Comparison of ENCODE assay signal across 8 cellular contexts in genomic region chr4:26583538-26583864, GRCh38. TPM values are rescaled to one million over a fixed set of nuclear protein-coding genes. Genes with fewer than 3 reads are reported as not detected.
DNase-seq lines count a peak whose midpoint lies in the region; ATAC-seq and TF ChIP-seq lines count a peak whose summit lies in the region.

No MANE protein-coding gene starts in this region.

- CTCF ChIA-PET in activated CD4-positive, alpha-beta memory T cell treated with anti-CD3 and anti-CD28 coated beads, Interleukin-2, amount 10 ng/mL, durations not matched to agents 7 days and 5 days (lab: Charles Lee) = interaction anchor here (0.9 to 2.4 kb wide), 4 partner anchors 15 to 427 kb away, joined by 3 to 11 read pairs (median 3); partner anchors contain the start of gene STIM2

- peak overlapping the region; percentile 90 for H3K4me3 Mint-ChIP-seq in activated CD4-positive, alpha-beta memory T cell treated with anti-CD3 and anti-CD28 coated beads, Interleukin-2, amount 10 ng/mL, durations not matched to agents 7 days and 5 days

- peak overlapping the region; percentile 67 for H3K27ac ChIP-seq in HL-60 (replicated peaks)
- peak overlapping the region; percentile 88 for H3K27ac ChIP-seq in hepatocyte
- peak overlapping the region; percentile 17 to 87 (median 76) for H3K27ac ChIP-seq in skin epidermis

- no peaks in the 10 kb centered on the region for H3K36me3 ChIP-seq in hepatocyte (replicated peaks; ENCODE audit: insufficient read depth, low read depth)

- H3K27ac Mint-ChIP-seq in activated CD4-positive, alpha-beta memory T cell treated with anti-CD3 and anti-CD28 coated beads, Interleukin-2, amount 10 ng/mL, durations not matched to agents 7 days and 5 days = peak overlapping the region; percentile 86

- peaks cover 33% of the 10 kb centered on the region for H3K4me1 Mint-ChIP-seq in activated CD4-positive, alpha-beta memory T cell treated with anti-CD3 and anti-CD28 coated beads, Interleukin-2, amount 10 ng/mL, durations not matched to agents 7 days and 5 days

- peaks cover 6% of the 10 kb centered on the region for H3K4me1 ChIP-seq in hepatocyte (ENCODE audit: insufficient read depth)

- no peaks in the 10 kb centered on the region for H3K9me2 ChIP-seq in hepatocyte (replicated peaks; ENCODE audit: insufficient read depth)

- TF ChIP-seq CTCF in HL-60 (IDR thresholded peaks at IDR 0.05; ENCODE audit: insufficient read depth, low read length) = no peak
- TF ChIP-seq CTCF in hepatocyte (IDR thresholded peaks at IDR 0.05; ENCODE audit: poor library complexity) = no peak

- peaks cover 41% of the 10 kb centered on the region for H3K79me2 ChIP-seq in hepatocyte

- H3K27me3 ChIP-seq in HL-60 (ENCODE audit: insufficient read depth, poor library complexity, severe bottlenecking) (no peaks in the 10 kb centered on the region), hepatocyte (no peaks in the 10 kb centered on the region)

- H3K9me3 ChIP-seq in hepatocyte (ENCODE audit: low read depth) = no peaks in the 10 kb centered on the region

- DNase-seq in HL-60 (ENCODE audit: low read depth in 1 of 2, low spot score in 1 of 2) (no peak), hepatocyte (ENCODE audit: low spot score) (no peak), HUDEP-2 (lab: John Stamatoyannopoulos, UW; ENCODE audit: unreplicated experiment in 76 of 76) (no peak), occipital lobe (lab: John Stamatoyannopoulos, UW) (no peak)
- no peak for DNase-seq in activated CD4-positive, alpha-beta memory T cell treated with anti-CD3 and anti-CD28 coated beads, Interleukin-2, amount 10 ng/mL, durations not matched to agents 7 days and 5 days

- H3K4me3 ChIP-seq in GM08714 (ENCODE audit: low read length) = peak overlapping the region; percentile 79; the same call in 1 of the 2 replicates
- peak overlapping the region; percentile 75 for H3K4me3 ChIP-seq in HL-60 (replicated peaks; ENCODE audit: insufficient read depth, low read length)
- H3K4me3 ChIP-seq in hepatocyte = peak overlapping the region; percentile 79
- peak overlapping the region; percentile 57 to 71 (median 65) for H3K4me3 ChIP-seq in skin epidermis

- no peaks in the 10 kb centered on the region for H3K36me3 Mint-ChIP-seq in activated CD4-positive, alpha-beta memory T cell treated with anti-CD3 and anti-CD28 coated beads, Interleukin-2, amount 10 ng/mL, durations not matched to agents 7 days and 5 days (ENCODE audit: low read depth)

- 8% methylated on average over 11 of the region's 11 CpGs for WGBS in hepatocyte (ENCODE audit: low lambda C conversion rate, missing lambda C conversion rate)

- H3K9me3 Mint-ChIP-seq in activated CD4-positive, alpha-beta memory T cell treated with anti-CD3 and anti-CD28 coated beads, Interleukin-2, amount 10 ng/mL, durations not matched to agents 7 days and 5 days = no peaks in the 10 kb centered on the region

- peak overlapping the region; percentile 83 for H3K4me2 ChIP-seq in hepatocyte

- no peaks in the 10 kb centered on the region for H3K27me3 Mint-ChIP-seq in activated CD4-positive, alpha-beta memory T cell treated with anti-CD3 and anti-CD28 coated beads, Interleukin-2, amount 10 ng/mL, durations not matched to agents 7 days and 5 days

- peak; percentile 54 for ATAC-seq in GM21423 (IDR thresholded peaks at IDR 0.05; ENCODE audit: unreplicated experiment)

- POLR2A ChIA-PET in activated CD4-positive, alpha-beta memory T cell treated with anti-CD3 and anti-CD28 coated beads, Interleukin-2, amount 10 ng/mL, durations not matched to agents 7 days and 5 days (lab: Charles Lee) = interaction anchor here (1.0 to 2.7 kb wide), 14 partner anchors 9 to 1271 kb away, joined by 3 to 20 read pairs (median 5); partner anchors contain the start of genes STIM2 and ZCCHC4

- peak overlapping the region; percentile 99 for H2AFZ ChIP-seq in hepatocyte

- no peaks in the 10 kb centered on the region for H4K20me1 ChIP-seq in hepatocyte (ENCODE audit: insufficient read depth, poor library complexity, severe bottlenecking)

RNA-seq across cellular contexts. Expression of gene TBC1D19, which starts 0.4 kb away (rescaled TPM):
- 1 to 10 TPM; 5.6 to 7.1 TPM for total RNA-seq in activated CD4-positive, alpha-beta memory T cell treated with anti-CD3 and anti-CD28 coated beads, Interleukin-2, amount 10 ng/mL, durations not matched to agents 7 days and 5 days
- total RNA-seq in hepatocyte (13.3 and 21.9 TPM in 2 replicates), occipital lobe (104 TPM)
- polyA plus RNA-seq in hepatocyte = 7.9 and 11.0 TPM in 2 replicates
